In genomic region chr5:10276691-10277090, GRCh38 we compare ENCODE assay signal across 21 cellular contexts.
"Had no signal": no experiment of that assay in that cellular context is flagged by ENCODE, and none has a peak within 500 bp of the region (broad histone marks: within the 10 kb centered on the region; RNA-seq: fewer than 3 reads in every experiment).

No MANE protein-coding gene starts in this region.

- H3K4me1 ChIP-seq: left ventricle myocardium inferior, right atrium auricular region, tibial nerve had no signal

- H3K27ac ChIP-seq: hepatocyte, left ventricle myocardium inferior, ovary, right atrium auricular region, tibial nerve had no signal

- ATAC-seq: mucosa of descending colon; naive thymus-derived CD4-positive, alpha-beta T cell; natural killer cell treated with Interleukin-12 subunit alpha and Interleukin-12 subunit beta and Interleukin-15 and Interleukin-18, amount 100 ng/mL, for 72 hours; stimulated activated memory B cell treated with anti-CD40 and anti-IgM and Interleukin-4, amounts not matched to agents 10 μg/mL and 1 μg/mL and 100 μg/mL, for 72 hours; stimulated activated naive CD8-positive, alpha-beta T cell treated with anti-CD3 and anti-CD28 coated beads, Interleukin-15, amount 100 ng/mL, for 72 hours had no signal

- H3K4me3 ChIP-seq: hepatocyte, left ventricle myocardium inferior, lung, mucosa of descending colon, ovary, right atrium auricular region, right lobe of liver, smooth muscle cell, tibial nerve had no signal

- H3K27me3 ChIP-seq: hepatocyte, ovary, right atrium auricular region, right lobe of liver, tibial nerve had no signal

- DNase-seq: islet precursor cell; left ventricle myocardium inferior; midbrain; mucosa of descending colon; naive thymus-derived CD4-positive, alpha-beta T cell; ovary; stimulated activated CD4-positive, alpha-beta T cell treated with anti-CD3 and anti-CD28 coated beads, Interleukin-1b, Interleukin-23, amount 100 ng/mL, for 48 hours; stimulated activated CD4-positive, alpha-beta T cell treated with anti-CD3 and anti-CD28 coated beads, Interleukin-2, amount 100 ng/mL, for 48 hours; stimulated activated CD4-positive, alpha-beta T cell treated with anti-CD3 and anti-CD28 coated beads, Interleukin-4, amount 100 ng/mL, for 4 hours; stimulated activated CD8-positive, alpha-beta memory T cell treated with anti-CD3 and anti-CD28 coated beads, Interleukin-4, amount 100 ng/mL, for 48 hours; stimulated activated naive CD4-positive, alpha-beta T cell treated with Interleukin-2 at 50 U/mL for 16 hours; stimulated activated naive CD8-positive, alpha-beta T cell treated with anti-CD3 and anti-CD28 coated beads, Interleukin-15, amount 100 ng/mL, for 72 hours; substantia nigra had no signal

- H3K36me3 ChIP-seq: ovary had no signal

- H3K9me3 ChIP-seq: left ventricle myocardium inferior, mucosa of descending colon, ovary, right atrium auricular region, right lobe of liver, tibial nerve had no signal
